Comparison of ENCODE assay signal across 25 cellular contexts in genomic region chrX:109672239-109672638, GRCh38. TPM values are rescaled to one million over a fixed set of nuclear protein-coding genes. Genes with fewer than 3 reads are reported as not detected.
"Had no signal": no experiment of that assay in that cellular context is flagged by ENCODE, and none has a peak within 500 bp of the region (broad histone marks: within the 10 kb centered on the region; RNA-seq: fewer than 3 reads in every experiment).

No MANE protein-coding gene starts in this region.

- H3K4me3 Mint-ChIP-seq: activated CD4-positive, alpha-beta memory T cell treated with anti-CD3 and anti-CD28 coated beads, Interleukin-2, amount 10 ng/mL, durations not matched to agents 7 days and 5 days; activated CD4-positive, alpha-beta T cell treated with anti-CD3 and anti-CD28 coated beads, Interleukin-2, amount 10 ng/mL, durations not matched to agents 24 days and 14 days; activated naive CD4-positive, alpha-beta T cell treated with anti-CD3 and anti-CD28 coated beads for 36 hours; activated naive CD8-positive, alpha-beta T cell treated with anti-CD3 and anti-CD28 coated beads, Interleukin-2, amount 10 ng/mL, durations not matched to agents 7 days and 5 days; activated T-cell treated with anti-CD3 and anti-CD28 coated beads, Interleukin-2, amount 50 U/mL, for 72 hours; dendritic cell treated with granulocyte-macrophage colony-stimulating factor and Interleukin-4, amounts not matched to agents 40 ng/mL and 50 ng/mL, for 4 days; naive thymus-derived CD8-positive, alpha-beta T cell; neural progenitor cell; stimulated activated naive B cell treated with anti-CD40 and anti-IgM and Interleukin-4, amounts not matched to agents 10 μg/mL and 1 μg/mL and 100 μg/mL, for 72 hours; T-helper 1 cell treated with Interleukin-12 subunit alpha and Interleukin-12 subunit beta and Interleukin-4 antibody, amounts not matched to agents 30 μg/mL and 1 μg/mL, for 36 hours had no signal

- H3K4me1 ChIP-seq: lower lobe of right lung, neural progenitor cell, sigmoid colon, vagina had no signal

- H3K9me3 ChIP-seq: lower lobe of right lung, sigmoid colon, vagina had no signal

- H3K27ac ChIP-seq: lower lobe of right lung, neural progenitor cell, sigmoid colon, vagina, VCaP had no signal

- DNase-seq: activated CD4-positive, alpha-beta memory T cell treated with anti-CD3 and anti-CD28 coated beads, Interleukin-2, amount 10 ng/mL, durations not matched to agents 7 days and 5 days; activated CD4-positive, alpha-beta T cell treated with anti-CD3 and anti-CD28 coated beads, Interleukin-2, amount 10 ng/mL, durations not matched to agents 24 days and 14 days; activated effector memory CD4-positive, alpha-beta T cell treated with Interleukin-2 at 50 U/mL for 16 hours; activated naive CD4-positive, alpha-beta T cell treated with anti-CD3 and anti-CD28 coated beads for 36 hours; activated naive CD8-positive, alpha-beta T cell treated with anti-CD3 and anti-CD28 coated beads, Interleukin-2, amount 10 ng/mL, durations not matched to agents 7 days and 5 days; activated T-cell treated with anti-CD3 and anti-CD28 coated beads, Interleukin-2, amount 50 U/mL, for 72 hours; amygdala; effector CD8-positive, alpha-beta T cell; left colon; lower lobe of right lung; naive thymus-derived CD8-positive, alpha-beta T cell; posterior cingulate gyrus; sigmoid colon; stimulated activated CD4-positive, alpha-beta T cell treated with anti-CD3 and anti-CD28 coated beads, Interleukin-2, amount 100 ng/mL, for 48 hours; stimulated activated CD8-positive, alpha-beta memory T cell treated with anti-CD3 and anti-CD28 coated beads, Interleukin-4, amount 100 ng/mL, for 48 hours; stimulated activated naive B cell treated with anti-CD40 and anti-IgM and Interleukin-4, amounts not matched to agents 10 μg/mL and 1 μg/mL and 100 μg/mL, for 72 hours; trophoblast cell had no signal

- H3K27ac Mint-ChIP-seq: activated CD4-positive, alpha-beta memory T cell treated with anti-CD3 and anti-CD28 coated beads, Interleukin-2, amount 10 ng/mL, durations not matched to agents 7 days and 5 days; activated CD4-positive, alpha-beta T cell treated with anti-CD3 and anti-CD28 coated beads, Interleukin-2, amount 10 ng/mL, durations not matched to agents 24 days and 14 days; activated naive CD4-positive, alpha-beta T cell treated with anti-CD3 and anti-CD28 coated beads for 36 hours; activated naive CD8-positive, alpha-beta T cell treated with anti-CD3 and anti-CD28 coated beads, Interleukin-2, amount 10 ng/mL, durations not matched to agents 7 days and 5 days; activated T-cell treated with anti-CD3 and anti-CD28 coated beads, Interleukin-2, amount 50 U/mL, for 72 hours; dendritic cell treated with granulocyte-macrophage colony-stimulating factor and Interleukin-4, amounts not matched to agents 40 ng/mL and 50 ng/mL, for 4 days; naive thymus-derived CD8-positive, alpha-beta T cell; neural progenitor cell; stimulated activated naive B cell treated with anti-CD40 and anti-IgM and Interleukin-4, amounts not matched to agents 10 μg/mL and 1 μg/mL and 100 μg/mL, for 72 hours; T-helper 1 cell treated with Interleukin-12 subunit alpha and Interleukin-12 subunit beta and Interleukin-4 antibody, amounts not matched to agents 30 μg/mL and 1 μg/mL, for 36 hours had no signal

- H3K27me3 ChIP-seq: neural progenitor cell, sigmoid colon, vagina had no signal

- H2AFZ ChIP-seq: neural progenitor cell had no signal

- ATAC-seq: activated CD4-positive, CD25-positive, alpha-beta regulatory T cell treated with anti-CD3 and anti-CD28 coated beads, Interleukin-2, amount 50 U/mL, for 24 hours; activated T-cell treated with anti-CD3 and anti-CD28 coated beads, Interleukin-2, amount 50 U/mL, for 72 hours; left colon; lower lobe of right lung; naive thymus-derived CD8-positive, alpha-beta T cell; stimulated activated naive B cell treated with anti-CD40 and anti-IgM and Interleukin-4, amounts not matched to agents 10 μg/mL and 1 μg/mL and 100 μg/mL, for 72 hours had no signal

- H3K9ac ChIP-seq: neural progenitor cell had no signal

- H3K27me3 Mint-ChIP-seq: activated CD4-positive, alpha-beta memory T cell treated with anti-CD3 and anti-CD28 coated beads, Interleukin-2, amount 10 ng/mL, durations not matched to agents 7 days and 5 days; activated CD4-positive, alpha-beta T cell treated with anti-CD3 and anti-CD28 coated beads, Interleukin-2, amount 10 ng/mL, durations not matched to agents 24 days and 14 days; activated naive CD8-positive, alpha-beta T cell treated with anti-CD3 and anti-CD28 coated beads, Interleukin-2, amount 10 ng/mL, durations not matched to agents 7 days and 5 days; dendritic cell treated with granulocyte-macrophage colony-stimulating factor and Interleukin-4, amounts not matched to agents 40 ng/mL and 50 ng/mL, for 4 days; naive thymus-derived CD8-positive, alpha-beta T cell; stimulated activated naive B cell treated with anti-CD40 and anti-IgM and Interleukin-4, amounts not matched to agents 10 μg/mL and 1 μg/mL and 100 μg/mL, for 72 hours had no signal

- H3K4me3 ChIP-seq: lower lobe of right lung, neural progenitor cell, sigmoid colon, vagina had no signal

- FAIRE-seq: frontal cortex, islet of Langerhans had no signal

- H3K9me3 Mint-ChIP-seq: activated CD4-positive, alpha-beta memory T cell treated with anti-CD3 and anti-CD28 coated beads, Interleukin-2, amount 10 ng/mL, durations not matched to agents 7 days and 5 days; activated CD4-positive, alpha-beta T cell treated with anti-CD3 and anti-CD28 coated beads, Interleukin-2, amount 10 ng/mL, durations not matched to agents 24 days and 14 days; activated naive CD4-positive, alpha-beta T cell treated with anti-CD3 and anti-CD28 coated beads for 36 hours; activated naive CD8-positive, alpha-beta T cell treated with anti-CD3 and anti-CD28 coated beads, Interleukin-2, amount 10 ng/mL, durations not matched to agents 7 days and 5 days; activated T-cell treated with anti-CD3 and anti-CD28 coated beads, Interleukin-2, amount 50 U/mL, for 72 hours; dendritic cell treated with granulocyte-macrophage colony-stimulating factor and Interleukin-4, amounts not matched to agents 40 ng/mL and 50 ng/mL, for 4 days; stimulated activated naive B cell treated with anti-CD40 and anti-IgM and Interleukin-4, amounts not matched to agents 10 μg/mL and 1 μg/mL and 100 μg/mL, for 72 hours; T-helper 1 cell treated with Interleukin-12 subunit alpha and Interleukin-12 subunit beta and Interleukin-4 antibody, amounts not matched to agents 30 μg/mL and 1 μg/mL, for 36 hours had no signal

- H3K4me2 ChIP-seq: neural progenitor cell had no signal

- H3K4me1 Mint-ChIP-seq: activated CD4-positive, alpha-beta T cell treated with anti-CD3 and anti-CD28 coated beads, Interleukin-2, amount 10 ng/mL, durations not matched to agents 24 days and 14 days; activated naive CD8-positive, alpha-beta T cell treated with anti-CD3 and anti-CD28 coated beads, Interleukin-2, amount 10 ng/mL, durations not matched to agents 7 days and 5 days; naive thymus-derived CD8-positive, alpha-beta T cell; stimulated activated naive B cell treated with anti-CD40 and anti-IgM and Interleukin-4, amounts not matched to agents 10 μg/mL and 1 μg/mL and 100 μg/mL, for 72 hours had no signal

RNA-seq across cellular contexts. Expression of gene KCNE5, which starts 47.3 kb away (rescaled TPM):
- total RNA-seq: left colon, lower lobe of right lung had no signal
- polyA plus RNA-seq: naive thymus-derived CD8-positive, alpha-beta T cell; sigmoid colon had no signal
